24 cellular contexts compared by ENCODE assay signal in the genomic region with DNA sequence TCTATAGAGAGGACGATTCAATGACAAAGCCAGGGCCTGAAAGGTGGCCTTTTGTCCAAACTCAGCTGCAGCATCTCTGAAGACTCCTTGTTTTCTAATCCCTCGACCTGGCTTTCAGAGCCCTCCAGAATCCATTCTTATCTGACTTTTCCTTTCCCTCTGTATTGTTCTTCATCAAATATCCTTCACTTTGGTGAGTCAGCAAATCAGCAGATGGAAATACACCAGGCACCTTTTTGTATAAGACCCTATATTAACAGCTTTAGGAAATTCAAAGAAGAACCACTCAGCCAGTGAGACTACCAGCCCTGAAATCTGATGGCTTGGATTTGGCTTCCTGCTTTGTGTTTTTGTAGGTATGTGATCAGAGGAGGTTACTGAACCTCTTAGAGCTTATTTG.
A peak's percentile ranks its signal among the peaks of the same experiment; 100 is the strongest.
DNase-seq lines count a peak whose midpoint lies in the region; ATAC-seq, FAIRE-seq and TF ChIP-seq lines count a peak whose summit lies in the region.
"Had no signal": no experiment of that assay in that cellular context is flagged by ENCODE, and none has a peak within 500 bp of the region (broad histone marks: within the 10 kb centered on the region; RNA-seq: fewer than 3 reads in every experiment).

No MANE protein-coding gene starts in this region.

- no peak overlapping the region for H2BK5ac ChIP-seq in IMR-90 (ENCODE audit: low read depth, low read length, poor library complexity, severe bottlenecking)

- no peak overlapping the region for H3K56ac ChIP-seq in IMR-90 (ENCODE audit: extremely low read depth, insufficient read depth, low read length)

- H3K4me1 Mint-ChIP-seq in neural progenitor cell = peaks cover 12% of the 10 kb centered on the region
- H3K4me1 Mint-ChIP-seq: CD14-positive monocyte; CD4-positive, alpha-beta memory T cell; CD4-positive, CD25-positive, alpha-beta regulatory T cell; CD8-positive, alpha-beta memory T cell had no signal

- H3K14ac ChIP-seq in IMR-90 (replicated peaks; ENCODE audit: low read depth, low read length) = no peak overlapping the region

- H2AFZ ChIP-seq in HepG2 (ENCODE audit: low read length) (no peak overlapping the region), IMR-90 (replicated peaks; ENCODE audit: low read length, poor library complexity) (no peak overlapping the region), K562 (ENCODE audit: low read depth, low read length) (no peak overlapping the region), neural progenitor cell (replicated peaks) (no peak overlapping the region)

- DNase-seq in HepG2 (ENCODE audit: low spot score) (no peak), right lobe of liver (no peak), IMR-90 (no peak), K562 (ENCODE audit: extremely low read depth in 1 of 4, low spot score in 3 of 4) (no peak), neural progenitor cell (ENCODE audit: low spot score) (peak; percentile 44), NCI-H1417 (lab: John Stamatoyannopoulos, UW) (no peak), Right ventricle myocardium inferior (ENCODE audit: missing footprints) (no peak)
- DNase-seq: ACHN; BE2C; C1 segment of cervical spinal cord; CD4-positive, alpha-beta memory T cell; CD4-positive, CD25-positive, alpha-beta regulatory T cell; CD8-positive, alpha-beta memory T cell; COR-L47; DMS 273 treated with DMSO at 0.1 percent for 48 hours; DMS79 treated with DMSO at 0.1 percent for 48 hours; GF-D8 had no signal

- H4K20me1 ChIP-seq in HepG2 (ENCODE audit: insufficient read depth, low read length) = no peaks in the 10 kb centered on the region; the same call in 1 of the 2 replicates
- H4K20me1 ChIP-seq in IMR-90 (ENCODE audit: insufficient read depth, low read length) = no peaks in the 10 kb centered on the region
- no peaks in the 10 kb centered on the region for H4K20me1 ChIP-seq in K562 (replicated peaks; ENCODE audit: control insufficient read depth, insufficient read depth, low read length)
- H4K20me1 ChIP-seq in neural progenitor cell (ENCODE audit: low read depth) = no peaks in the 10 kb centered on the region
- H4K20me1 ChIP-seq: BLaER1 had no signal

- H2BK15ac ChIP-seq in IMR-90 (ENCODE audit: low read depth, low read length) = no peak overlapping the region

- no peak overlapping the region for H3K27ac Mint-ChIP-seq in neural progenitor cell
- H3K27ac Mint-ChIP-seq: CD14-positive monocyte; CD4-positive, alpha-beta memory T cell; CD4-positive, CD25-positive, alpha-beta regulatory T cell; CD8-positive, alpha-beta memory T cell had no signal

- intact Hi-C loops in HepG2 (cut with micrococcal nuclease; ENCODE audit: unreplicated experiment) = no loop called here
- intact Hi-C loops in right lobe of liver (cut with DNase I) = no loop called here
- intact Hi-C loops in IMR-90 (cut with micrococcal nuclease) = no loop called here
- intact Hi-C loops in K562 (cut with micrococcal nuclease) = no loop called here
- intact Hi-C loops in Right ventricle myocardium inferior (cut with DNase I) = no loop called here

- CTCF ChIA-PET in HepG2 (lab: Yijun Ruan, JAX; ENCODE audit: low intra/inter-chr PET ratio, low total read pairs) = no interaction called here
- CTCF ChIA-PET in IMR-90 (lab: Yijun Ruan, JAX) = no interaction called here
- CTCF ChIA-PET in K562 (lab: Yijun Ruan, JAX; ENCODE audit: low intra/inter-chr PET ratio) = no interaction called here

- H3K36me3 ChIP-seq in HepG2 (replicated peaks in 1 of 2; ENCODE audit: control insufficient read depth in 1 of 2, insufficient read depth in 2 of 2, low read length in 2 of 2) (no peaks in the 10 kb centered on the region), right lobe of liver (no peaks in the 10 kb centered on the region), IMR-90 (ENCODE audit: control insufficient read depth, insufficient read depth, low read length) (no peaks in the 10 kb centered on the region), K562 (ENCODE audit: control insufficient read depth, insufficient read depth, low read length) (no peaks in the 10 kb centered on the region), neural progenitor cell (no peaks in the 10 kb centered on the region)
- H3K36me3 ChIP-seq: BE2C, BLaER1 had no signal

- H3K18ac ChIP-seq in IMR-90 (ENCODE audit: low read depth, low read length) = no peak overlapping the region

- no peaks in the 10 kb centered on the region for H3K36me3 Mint-ChIP-seq in neural progenitor cell
- H3K36me3 Mint-ChIP-seq: CD14-positive monocyte; CD4-positive, alpha-beta memory T cell; CD4-positive, CD25-positive, alpha-beta regulatory T cell; CD8-positive, alpha-beta memory T cell had no signal

- 4% methylated on average over 2 of the region's 2 CpGs for WGBS in HepG2 (ENCODE audit: low lambda C conversion rate)
- WGBS in right lobe of liver (ENCODE audit: insufficient coverage, low coverage, low lambda C conversion rate, missing lambda C conversion rate) = 50% methylated on average over 2 of the region's 2 CpGs
- no CpG with 5 or more reads among the region's 2 CpGs for WGBS in IMR-90 (ENCODE audit: extremely low coverage in 2 of 2, insufficient read length in 1 of 2), 2 experiments
- 0% methylated on average over 1 of the region's 2 CpGs for WGBS in K562 (ENCODE audit: insufficient coverage, low coverage, missing lambda C conversion rate)

- no peak overlapping the region for H3K4ac ChIP-seq in IMR-90 (ENCODE audit: low read depth, low read length)

- peaks cover 10% of the 10 kb centered on the region for H3F3A ChIP-seq in neural progenitor cell (ENCODE audit: low read depth)

- H4K5ac ChIP-seq in IMR-90 (ENCODE audit: low read depth, low read length) = no peak overlapping the region

- TF ChIP-seq RAD21 in HepG2 (CRISPR knock-in tag; IDR thresholded peaks at IDR 0.05) = no peak
- no peak for TF ChIP-seq RAD21 in IMR-90 (IDR thresholded peaks at IDR 0.05; ENCODE audit: low read length)
- TF ChIP-seq RAD21 in K562 (CRISPR knock-in tag; conservative IDR thresholded peaks at IDR 0.05 in 1 of 2, IDR thresholded peaks at IDR 0.05 in 1 of 2) = no peak

- no peaks in the 10 kb centered on the region; a peak in 1 of 5 replicates for H3K27me3 ChIP-seq in HepG2 (ENCODE audit: control insufficient read depth in 1 of 2, insufficient read depth in 2 of 2, low read length in 2 of 2)
- H3K27me3 ChIP-seq in right lobe of liver = no peaks in the 10 kb centered on the region
- H3K27me3 ChIP-seq in IMR-90 (ENCODE audit: control insufficient read depth, insufficient read depth, low read length) = no peaks in the 10 kb centered on the region
- H3K27me3 ChIP-seq in K562 (ENCODE audit: control insufficient read depth in 2 of 2, insufficient read depth in 2 of 2, low read length in 2 of 2) = peaks cover 0 to 7% of the 10 kb centered on the region in 2 experiments; a peak in 2 of 5 replicates
- H3K27me3 ChIP-seq in neural progenitor cell = no peaks in the 10 kb centered on the region
- H3K27me3 ChIP-seq: BE2C, BLaER1 had no signal

- TF ChIP-seq CTCF in HepG2 (CRISPR knock-in tag; IDR thresholded peaks at IDR 0.05) (no peak), right lobe of liver (IDR thresholded peaks at IDR 0.05) (no peak), IMR-90 (conservative IDR thresholded peaks at IDR 0.05; ENCODE audit: low read depth, low read length) (no peak), K562 (IDR thresholded peaks at IDR 0.05 in 2 of 3, conservative IDR thresholded peaks at IDR 0.05 in 1 of 3; ENCODE audit: insufficient read depth in 2 of 3, low read depth in 1 of 3, low read length in 3 of 3) (no peak), neural progenitor cell (IDR thresholded peaks at IDR 0.05) (no peak)

- H3K27ac ChIP-seq in HepG2 (ENCODE audit: extremely low read length, insufficient read depth, low read length) (no peak overlapping the region), right lobe of liver (no peak overlapping the region), IMR-90 (ENCODE audit: insufficient read depth, low read length) (no peak overlapping the region), K562 (ENCODE audit: extremely low read depth, low read depth, low read length) (no peak overlapping the region), neural progenitor cell (peak overlapping the region; percentile 57)
- H3K27ac ChIP-seq: 22Rv1, BLaER1 had no signal

- H3K79me1 ChIP-seq in IMR-90 (ENCODE audit: low read depth in 1 of 2, low read length in 2 of 2) = no peaks in the 10 kb centered on the region

- POLR2A ChIA-PET in HepG2 (lab: Yijun Ruan, JAX) (no interaction called here), IMR-90 (lab: Charles Lee; ENCODE audit: unreplicated experiment) (no interaction called here), K562 (lab: Yijun Ruan, JAX) (interaction anchor here (0.6 kb wide), 1 partner anchor 1656 kb away, joined by 3 read pairs; no protein-coding TSS in a partner anchor)

- H3K23ac ChIP-seq in IMR-90 (ENCODE audit: low read depth, low read length) = no peak overlapping the region

- H2AK9ac ChIP-seq in IMR-90 (replicated peaks; ENCODE audit: low read depth, low read length, poor library complexity) = no peak overlapping the region

- H3K9me3 Mint-ChIP-seq in neural progenitor cell = no peaks in the 10 kb centered on the region

- H2BK20ac ChIP-seq in IMR-90 (ENCODE audit: low read depth, low read length) = no peak overlapping the region

- H3K9ac ChIP-seq in HepG2 (ENCODE audit: insufficient read depth, low read depth, low read length) (no peak overlapping the region), IMR-90 (ENCODE audit: low read depth, low read length) (no peak overlapping the region), K562 (ENCODE audit: insufficient read depth in 1 of 2, low read depth in 2 of 2, low read length in 2 of 2) (no peak overlapping the region), neural progenitor cell (no peak overlapping the region)
- H3K9ac ChIP-seq: BLaER1 had no signal

- TF ChIP-seq EP300 in HepG2 (IDR thresholded peaks at IDR 0.05; ENCODE audit: low read depth in 2 of 2, low read length in 2 of 2) (no peak), HepG2 (CRISPR knock-in tag; IDR thresholded peaks at IDR 0.05; ENCODE audit: borderline replicate concordance) (no peak), K562 (IDR thresholded peaks at IDR 0.05; ENCODE audit: low read length) (no peak)

- no peaks in the 10 kb centered on the region for H3K79me2 ChIP-seq in HepG2 (ENCODE audit: insufficient read depth, low read length)
- H3K79me2 ChIP-seq in K562 (ENCODE audit: control insufficient read depth, insufficient read depth, low read length) = no peaks in the 10 kb centered on the region
- H3K79me2 ChIP-seq in neural progenitor cell (ENCODE audit: low read depth) = no peaks in the 10 kb centered on the region

- no peaks in the 10 kb centered on the region for H3K9me3 ChIP-seq in HepG2 (ENCODE audit: low read length)
- H3K9me3 ChIP-seq in right lobe of liver = no peaks in the 10 kb centered on the region
- H3K9me3 ChIP-seq in IMR-90 (ENCODE audit: control insufficient read depth, insufficient read depth, low read length) = peaks cover 5% of the 10 kb centered on the region
- H3K9me3 ChIP-seq in K562 (replicated peaks; ENCODE audit: control insufficient read depth, insufficient read depth, low read depth, low read length) = no peaks in the 10 kb centered on the region
- no peaks in the 10 kb centered on the region for H3K9me3 ChIP-seq in neural progenitor cell (ENCODE audit: low read depth)
- H3K9me3 ChIP-seq: BE2C had no signal

- no peak overlapping the region for H3K4me3 Mint-ChIP-seq in neural progenitor cell
- H3K4me3 Mint-ChIP-seq: CD14-positive monocyte; CD4-positive, alpha-beta memory T cell; CD4-positive, CD25-positive, alpha-beta regulatory T cell; CD8-positive, alpha-beta memory T cell had no signal

- no peak overlapping the region for H2AK5ac ChIP-seq in IMR-90 (ENCODE audit: low read depth, low read length)

- H4K8ac ChIP-seq in IMR-90 (ENCODE audit: low read depth in 2 of 2, low read length in 2 of 2) = no peak overlapping the region

- H3K4me2 ChIP-seq in HepG2 (ENCODE audit: low read depth, low read length) (no peak overlapping the region), IMR-90 (ENCODE audit: low read depth, low read length) (no peak overlapping the region), K562 (ENCODE audit: insufficient read depth, low read length) (no peak overlapping the region), neural progenitor cell (peak overlapping the region; percentile 55)
- H3K4me2 ChIP-seq: BLaER1 had no signal

- H4K91ac ChIP-seq in IMR-90 (ENCODE audit: insufficient read depth, low read depth, low read length) = no peak overlapping the region

- H3K4me3 ChIP-seq in HepG2 (replicated peaks in 1 of 3; ENCODE audit: insufficient read depth in 1 of 3, low read depth in 2 of 3, low read length in 3 of 3) = no peak overlapping the region
- H3K4me3 ChIP-seq in right lobe of liver = no peak overlapping the region
- no peak overlapping the region for H3K4me3 ChIP-seq in IMR-90 (ENCODE audit: insufficient read depth, low read depth, low read length)
- H3K4me3 ChIP-seq in K562 = no peak overlapping the region
- no peak overlapping the region for H3K4me3 ChIP-seq in neural progenitor cell
- H3K4me3 ChIP-seq: BLaER1 had no signal

- H3K4me1 ChIP-seq in HepG2 (ENCODE audit: insufficient read depth, low read length) = no peaks in the 10 kb centered on the region
- H3K4me1 ChIP-seq in right lobe of liver = no peaks in the 10 kb centered on the region
- no peaks in the 10 kb centered on the region for H3K4me1 ChIP-seq in IMR-90 (ENCODE audit: control insufficient read depth, insufficient read depth, low read length)
- H3K4me1 ChIP-seq in K562 (replicated peaks in 1 of 2; ENCODE audit: control insufficient read depth in 2 of 2, insufficient read depth in 2 of 2, low read length in 2 of 2) = no peaks in the 10 kb centered on the region
- H3K4me1 ChIP-seq in neural progenitor cell = peaks cover 25% of the 10 kb centered on the region
- H3K4me1 ChIP-seq: BE2C, BLaER1 had no signal

- TF ChIP-seq POLR2A in HepG2 (IDR thresholded peaks at IDR 0.05; ENCODE audit: insufficient read depth in 1 of 2, low read depth in 2 of 2, low read length in 2 of 2) (no peak), right lobe of liver (IDR thresholded peaks at IDR 0.05) (no peak), IMR-90 (IDR thresholded peaks at IDR 0.05; ENCODE audit: low read depth, low read length) (no peak), K562 (conservative IDR thresholded peaks at IDR 0.05) (no peak)

- in situ Hi-C loops in HepG2 (cut with HindIII; ENCODE audit: extremely low pct_ligation_motif_present, low pct_unique_long_range_greater_than_20kb) = no loop called here
- in situ Hi-C loops in IMR-90 (cut with MboI; ENCODE audit: low sequenced_read_pairs) = no loop called here
- in situ Hi-C loops in K562 (cut with MboI) = no loop called here

- H2BK120ac ChIP-seq in IMR-90 (ENCODE audit: low read depth, low read length) = no peak overlapping the region

- dilution Hi-C loops in IMR-90 (cut with HindIII; ENCODE audit: low sequenced_read_pairs, unreplicated experiment) = no loop called here

- BruUV-seq in HepG2 (replicated peaks; lab: Mats Ljungman, UMichigan) (no TSS peak), IMR-90 (replicated peaks; lab: Mats Ljungman, UMichigan) (no TSS peak), K562 (replicated peaks; lab: Mats Ljungman, UMichigan) (no TSS peak)

- FAIRE-seq in HepG2 (lab: Jason Lieb, UNC) = no peak
- FAIRE-seq in K562 (lab: Jason Lieb, UNC) = no peak
- FAIRE-seq: G401.6, GM12891, GM19239 had no signal

- peaks cover 8% of the 10 kb centered on the region for H3K27me3 Mint-ChIP-seq in neural progenitor cell (ENCODE audit: insufficient read depth, low read depth)

- ATAC-seq in HepG2 (no peak), right lobe of liver (no peak), IMR-90 (ENCODE audit: low read depth) (no peak), K562 (no peak), HG03520 (IDR thresholded peaks at IDR 0.05; ENCODE audit: unreplicated experiment) (no peak), Right ventricle myocardium inferior (no peak)

- H3K9me1 ChIP-seq in IMR-90 (ENCODE audit: insufficient read depth, low read length) = no peaks in the 10 kb centered on the region
- no peaks in the 10 kb centered on the region for H3K9me1 ChIP-seq in K562 (ENCODE audit: control insufficient read depth, insufficient read depth, low read length)

Comparison
In these comparisons a context has a peak if more than half of its experiments do, and no peak if none do; other contexts are left out.
1. Of the 241 proteins assayed by ChIP-seq in both HepG2 and K562: peak only in HepG2: MAFF and MAFK; only in K562: none; in both: none; in neither: 239.